8 cellular contexts compared by ENCODE assay signal in genomic region chr3:104564045-104564643, GRCh38.
A peak's percentile ranks its signal among the peaks of the same experiment; 100 is the strongest.
DNase-seq lines count a peak whose midpoint lies in the region; ATAC-seq and TF ChIP-seq lines count a peak whose summit lies in the region.

No MANE protein-coding gene starts in this region.

- no peak overlapping the region for H3K4me3 ChIP-seq in epithelial cell of proximal tubule (ENCODE audit: low read depth, low read length)

- peak; percentile 76 for TF ChIP-seq CTCF in activated CD8-positive, alpha-beta T cell treated with anti-CD3 and anti-CD28 coated beads for 36 hours (IDR thresholded peaks at IDR 0.05)
- TF ChIP-seq CTCF in epithelial cell of proximal tubule (conservative IDR thresholded peaks at IDR 0.05; ENCODE audit: low read depth, low read length), result peak; percentile 73
- TF ChIP-seq CTCF in osteocyte (IDR thresholded peaks at IDR 0.05), result peak; percentile 60

- H3K36me3 Mint-ChIP-seq in activated CD8-positive, alpha-beta T cell treated with anti-CD3 and anti-CD28 coated beads for 36 hours (ENCODE audit: low read depth), result no peaks in the 10 kb centered on the region
- no peaks in the 10 kb centered on the region for H3K36me3 Mint-ChIP-seq in osteocyte (ENCODE audit: unreplicated experiment)

- peak; percentile 42 for ATAC-seq in activated CD8-positive, alpha-beta T cell treated with anti-CD3 and anti-CD28 coated beads for 36 hours
- no peak for ATAC-seq in GM19455 (IDR thresholded peaks at IDR 0.05; ENCODE audit: unreplicated experiment)

- no peak overlapping the region for H3K27ac Mint-ChIP-seq in activated CD8-positive, alpha-beta T cell treated with anti-CD3 and anti-CD28 coated beads for 36 hours
- no peak overlapping the region for H3K27ac Mint-ChIP-seq in osteocyte (ENCODE audit: unreplicated experiment)

- no peaks in the 10 kb centered on the region for H3K4me1 Mint-ChIP-seq in activated CD8-positive, alpha-beta T cell treated with anti-CD3 and anti-CD28 coated beads for 36 hours (ENCODE audit: low read depth)
- no peaks in the 10 kb centered on the region for H3K4me1 Mint-ChIP-seq in osteocyte (ENCODE audit: unreplicated experiment)

- intact Hi-C loops in activated CD8-positive, alpha-beta T cell treated with anti-CD3 and anti-CD28 coated beads for 36 hours (cut with micrococcal nuclease), result loop anchor here (10.0 kb wide), 1 partner anchor 951 kb away; no protein-coding TSS in a partner anchor

- POLR2A ChIA-PET in activated CD8-positive, alpha-beta T cell treated with anti-CD3 and anti-CD28 coated beads for 36 hours (lab: Charles Lee), result interaction anchor here (0.6 kb wide), 1 partner anchor 74 kb away, joined by 3 read pairs; no protein-coding TSS in a partner anchor

- no peak overlapping the region for H3K4me3 Mint-ChIP-seq in activated CD8-positive, alpha-beta T cell treated with anti-CD3 and anti-CD28 coated beads for 36 hours
- no peak overlapping the region for H3K4me3 Mint-ChIP-seq in osteocyte (ENCODE audit: unreplicated experiment)

- DNase-seq in NCI-H146 (lab: John Stamatoyannopoulos, UW), result peak; percentile 45
- DNase-seq in NCI-H146 treated with DMSO at 0.1 percent for 48 hours (lab: John Stamatoyannopoulos, UW; ENCODE audit: unreplicated experiment), result no peak
- peak; percentile 38 for DNase-seq in NCI-H2029 (lab: John Stamatoyannopoulos, UW)
- DNase-seq in activated CD8-positive, alpha-beta T cell treated with anti-CD3 and anti-CD28 coated beads for 36 hours, result peak; percentile 83
- peak; percentile 3 for DNase-seq in epithelial cell of proximal tubule (ENCODE audit: low read depth)
- no peak for DNase-seq in osteocyte (ENCODE audit: extremely low spot score, unreplicated experiment)
- no peak for DNase-seq in NCI-H526 treated with DMSO at 0.1 percent for 48 hours (lab: John Stamatoyannopoulos, UW)

- H3K27me3 Mint-ChIP-seq in activated CD8-positive, alpha-beta T cell treated with anti-CD3 and anti-CD28 coated beads for 36 hours, result peaks cover 7% of the 10 kb centered on the region
- no peaks in the 10 kb centered on the region for H3K27me3 Mint-ChIP-seq in osteocyte (ENCODE audit: unreplicated experiment)

- H3K9me3 Mint-ChIP-seq in activated CD8-positive, alpha-beta T cell treated with anti-CD3 and anti-CD28 coated beads for 36 hours, result no peaks in the 10 kb centered on the region
- peaks cover 12% of the 10 kb centered on the region for H3K9me3 Mint-ChIP-seq in osteocyte (ENCODE audit: unreplicated experiment)

- CTCF ChIA-PET in activated CD8-positive, alpha-beta T cell treated with anti-CD3 and anti-CD28 coated beads for 36 hours (lab: Charles Lee), result no interaction called here

Comparison
In these comparisons a context has a peak if more than half of its experiments do, and no peak if none do; other contexts are left out.
1. DNase-seq: peak in NCI-H146 (single experiment), NCI-H2029 (single experiment), activated CD8-positive, alpha-beta T cell treated with anti-CD3 and anti-CD28 coated beads for 36 hours (single experiment) and epithelial cell of proximal tubule (single experiment); none in NCI-H146 treated with DMSO at 0.1 percent for 48 hours (single experiment), osteocyte (single experiment) and NCI-H526 treated with DMSO at 0.1 percent for 48 hours (single experiment).
2. Peak in every context shown above with its lines, with median percentiles within 50 percentile points of each other: CTCF ChIP-seq.